Comparison of ENCODE assay signal across 20 cellular contexts in the genomic region with DNA sequence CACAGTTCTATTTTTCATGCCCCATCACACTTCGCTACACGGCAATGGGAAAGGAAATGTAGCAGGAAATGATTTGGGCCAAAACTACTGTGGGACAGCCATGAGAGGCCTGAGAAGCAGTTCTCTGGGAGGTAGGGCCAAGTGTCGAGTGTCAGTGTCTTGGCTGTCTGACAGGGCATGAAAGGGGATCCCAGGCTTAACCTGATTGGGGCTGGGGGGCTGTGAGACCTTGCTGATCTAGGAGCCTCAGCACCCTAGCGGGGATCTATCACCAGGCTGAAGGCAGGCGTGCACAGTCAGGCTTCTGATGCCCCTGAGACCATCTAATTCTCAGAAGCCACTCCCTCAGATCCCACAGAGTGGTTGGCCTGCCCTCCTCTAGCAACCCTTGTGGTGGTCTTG. TPM values are rescaled to one million over a fixed set of nuclear protein-coding genes. Genes with fewer than 3 reads are reported as not detected.
A peak's percentile ranks its signal among the peaks of the same experiment; 100 is the strongest.
DNase-seq lines count a peak whose midpoint lies in the region; ATAC-seq and TF ChIP-seq lines count a peak whose summit lies in the region.
"Had no signal": no experiment of that assay in that cellular context is flagged by ENCODE, and none has a peak within 500 bp of the region (broad histone marks: within the 10 kb centered on the region; RNA-seq: fewer than 3 reads in every experiment).

No MANE protein-coding gene starts in this region.

- DNase-seq in DMS 273 (lab: John Stamatoyannopoulos, UW; ENCODE audit: unreplicated experiment) (peak; percentile 41), DMS 273 treated with DMSO at 0.1 percent for 48 hours (lab: John Stamatoyannopoulos, UW) (no peak), NCI-H1105 (lab: John Stamatoyannopoulos, UW) (peak; percentile 9), SJCRH30 (peak; percentile 91 to 95), myocyte (ENCODE audit: low read depth) (peak; percentile 38), stomach (no peak), 8988T (no peak)
- DNase-seq: activated CD4-positive, alpha-beta T cell treated with anti-CD3 and anti-CD28 coated beads for 1 hour; IMR-90; islet precursor cell; mammary epithelial cell; MM.1S; naive B cell; pancreas; stimulated activated CD4-positive, alpha-beta T cell treated with anti-CD3 and anti-CD28 coated beads, Interleukin-1b, Interleukin-23, amount 100 ng/mL, for 48 hours; trophoblast cell had no signal

- H3K27me3 ChIP-seq in SJCRH30 = no peaks in the 10 kb centered on the region
- no peaks in the 10 kb centered on the region for H3K27me3 ChIP-seq in stomach

- H3K36me3 ChIP-seq in SJCRH30 (no peaks in the 10 kb centered on the region), stomach (no peaks in the 10 kb centered on the region)
- H3K36me3 ChIP-seq: pancreas had no signal

- H3K9me3 ChIP-seq in SJCRH30 (replicated peaks) (no peaks in the 10 kb centered on the region), stomach (no peaks in the 10 kb centered on the region)
- H3K9me3 ChIP-seq: pancreas had no signal

- H3K4me1 ChIP-seq in SJCRH30 (peaks cover 12% of the 10 kb centered on the region), stomach (no peaks in the 10 kb centered on the region)
- H3K4me1 ChIP-seq: pancreas had no signal

- TF ChIP-seq POLR2A in stomach (IDR thresholded peaks at IDR 0.05) = no peak

- no peak for ATAC-seq in HG03432 (IDR thresholded peaks at IDR 0.05; ENCODE audit: unreplicated experiment)
- ATAC-seq: activated naive CD4-positive, alpha-beta T cell treated with anti-CD3 and anti-CD28 coated beads, Interleukin-2, amount 50 U/mL, for 72 hours; GM12878; pancreas had no signal

- peak overlapping the region; percentile 21 for H3K4me3 ChIP-seq in SJCRH30
- H3K4me3 ChIP-seq in stomach = no peak overlapping the region
- H3K4me3 ChIP-seq: GM12878, pancreas had no signal

- intact Hi-C loops in stomach (cut with DNase I; ENCODE audit: low total_unique reads) = no loop called here

- TF ChIP-seq CTCF in stomach (IDR thresholded peaks at IDR 0.05) = no peak

- no peak for TF ChIP-seq EP300 in stomach (IDR thresholded peaks at IDR 0.05)

- H3K27ac ChIP-seq in SJCRH30 (peak overlapping the region; percentile 41; the same call in 1 of the 2 replicates), stomach (no peak overlapping the region)
- H3K27ac ChIP-seq: 22Rv1, pancreas had no signal

- 63 to 80% (median 74%) methylated on average over 3 to 5 of the region's 5 CpGs for WGBS in stomach, 5 donors

RNA-seq across cellular contexts. Expression of gene SLC25A13, which starts 58.2 kb away (rescaled TPM):
- 73.5 and 77.1 TPM in 2 replicates for total RNA-seq in SJCRH30 (2014; rRNA removed; shearing (Covaris generic))
- total RNA-seq in myocyte (25.0 and 25.5 TPM in 2 replicates), stomach (10 to 100 TPM in 4 of 5 donors, 1 to 10 TPM in 1; 4.1 to 72.0 (median 47.1) TPM)
- polyA plus RNA-seq in myocyte (2012) = 14.9 TPM
- polyA plus RNA-seq in stomach = 10 to 100 TPM in 1 of 3 donors, 1 to 10 TPM in 2; 7.1 to 11.9 (median 9.4) TPM

Comparison
In these comparisons a context has a peak if more than half of its experiments do, and no peak if none do; other contexts are left out.
1. DNase-seq: peak in DMS 273 (single experiment), NCI-H1105 (single experiment), SJCRH30 (2 of 2) and myocyte (single experiment); none in DMS 273 treated with DMSO at 0.1 percent for 48 hours (single experiment), stomach (single experiment) and 8988T (single experiment).